In the genomic region with DNA sequence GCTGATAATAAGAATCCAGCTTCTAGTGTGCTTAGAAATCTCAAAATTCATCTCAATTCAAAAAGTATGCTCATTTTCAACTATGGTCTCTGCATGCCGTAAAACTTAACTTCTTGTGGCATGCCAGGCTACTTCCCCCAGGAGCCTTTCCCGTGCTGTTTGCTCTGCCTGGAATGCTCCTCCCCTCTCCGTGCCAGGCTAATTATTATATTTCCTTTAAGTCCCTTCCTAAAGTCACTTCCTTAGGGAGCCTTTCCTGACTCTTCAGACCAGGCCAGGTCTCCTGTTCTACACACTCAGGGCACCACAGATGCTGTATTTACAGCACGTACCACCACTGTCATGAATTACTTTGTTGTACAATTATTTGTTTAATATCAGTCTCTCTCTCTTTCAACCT, we compare ENCODE assay signal across 2 cellular contexts.
TF ChIP-seq lines count a peak whose summit lies in the region.

No MANE protein-coding gene starts in this region.

TF ChIP-seq in SK-N-SH treated with all-trans-retinoic acid at 6 μM for 48 hours, 23 proteins besides CTCF, POLR2A, EP300 and RAD21 (continued from another document):
- no peak for TF ChIP-seq ARNTL (CRISPR knock-in tag; IDR thresholded peaks at IDR 0.05; ENCODE audit: borderline replicate concordance, low read depth)
- TF ChIP-seq, protein P1, sequence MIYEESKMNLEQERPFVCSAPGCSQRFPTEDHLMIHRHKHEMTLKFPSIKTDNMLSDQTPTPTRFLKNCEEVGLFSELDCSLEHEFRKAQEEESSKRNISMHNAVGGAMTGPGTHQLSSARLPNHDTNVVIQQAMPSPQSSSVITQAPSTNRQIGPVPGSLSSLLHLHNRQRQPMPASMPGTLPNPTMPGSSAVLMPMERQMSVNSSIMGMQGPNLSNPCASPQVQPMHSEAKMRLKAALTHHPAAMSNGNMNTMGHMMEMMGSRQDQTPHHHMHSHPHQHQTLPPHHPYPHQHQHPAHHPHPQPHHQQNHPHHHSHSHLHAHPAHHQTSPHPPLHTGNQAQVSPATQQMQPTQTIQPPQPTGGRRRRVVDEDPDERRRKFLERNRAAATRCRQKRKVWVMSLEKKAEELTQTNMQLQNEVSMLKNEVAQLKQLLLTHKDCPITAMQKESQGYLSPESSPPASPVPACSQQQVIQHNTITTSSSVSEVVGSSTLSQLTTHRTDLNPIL (CRISPR knock-in tag; IDR thresholded peaks at IDR 0.05; ENCODE audit: low read depth): no peak
- TF ChIP-seq TOX (CRISPR knock-in tag; IDR thresholded peaks at IDR 0.05; ENCODE audit: borderline replicate concordance): no peak
- TF ChIP-seq, protein P2, sequence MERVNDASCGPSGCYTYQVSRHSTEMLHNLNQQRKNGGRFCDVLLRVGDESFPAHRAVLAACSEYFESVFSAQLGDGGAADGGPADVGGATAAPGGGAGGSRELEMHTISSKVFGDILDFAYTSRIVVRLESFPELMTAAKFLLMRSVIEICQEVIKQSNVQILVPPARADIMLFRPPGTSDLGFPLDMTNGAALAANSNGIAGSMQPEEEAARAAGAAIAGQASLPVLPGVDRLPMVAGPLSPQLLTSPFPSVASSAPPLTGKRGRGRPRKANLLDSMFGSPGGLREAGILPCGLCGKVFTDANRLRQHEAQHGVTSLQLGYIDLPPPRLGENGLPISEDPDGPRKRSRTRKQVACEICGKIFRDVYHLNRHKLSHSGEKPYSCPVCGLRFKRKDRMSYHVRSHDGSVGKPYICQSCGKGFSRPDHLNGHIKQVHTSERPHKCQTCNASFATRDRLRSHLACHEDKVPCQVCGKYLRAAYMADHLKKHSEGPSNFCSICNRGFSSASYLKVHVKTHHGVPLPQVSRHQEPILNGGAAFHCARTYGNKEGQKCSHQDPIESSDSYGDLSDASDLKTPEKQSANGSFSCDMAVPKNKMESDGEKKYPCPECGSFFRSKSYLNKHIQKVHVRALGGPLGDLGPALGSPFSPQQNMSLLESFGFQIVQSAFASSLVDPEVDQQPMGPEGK (CRISPR knock-in tag; IDR thresholded peaks at IDR 0.05; ENCODE audit: borderline replicate concordance): no peak

TF ChIP-seq in SK-N-SH, 30 proteins besides CTCF, POLR2A, EP300 and RAD21:
- TF ChIP-seq NRF1 (IDR thresholded peaks at IDR 0.05; ENCODE audit: low read depth, low read length): no peak
- TF ChIP-seq, protein P3, sequence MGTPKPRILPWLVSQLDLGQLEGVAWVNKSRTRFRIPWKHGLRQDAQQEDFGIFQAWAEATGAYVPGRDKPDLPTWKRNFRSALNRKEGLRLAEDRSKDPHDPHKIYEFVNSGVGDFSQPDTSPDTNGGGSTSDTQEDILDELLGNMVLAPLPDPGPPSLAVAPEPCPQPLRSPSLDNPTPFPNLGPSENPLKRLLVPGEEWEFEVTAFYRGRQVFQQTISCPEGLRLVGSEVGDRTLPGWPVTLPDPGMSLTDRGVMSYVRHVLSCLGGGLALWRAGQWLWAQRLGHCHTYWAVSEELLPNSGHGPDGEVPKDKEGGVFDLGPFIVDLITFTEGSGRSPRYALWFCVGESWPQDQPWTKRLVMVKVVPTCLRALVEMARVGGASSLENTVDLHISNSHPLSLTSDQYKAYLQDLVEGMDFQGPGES (IDR thresholded peaks at IDR 0.05; ENCODE audit: low read depth, low read length): no peak
- TF ChIP-seq FOXM1 (IDR thresholded peaks at IDR 0.05; ENCODE audit: low read depth): no peak
- TF ChIP-seq, protein P4, sequence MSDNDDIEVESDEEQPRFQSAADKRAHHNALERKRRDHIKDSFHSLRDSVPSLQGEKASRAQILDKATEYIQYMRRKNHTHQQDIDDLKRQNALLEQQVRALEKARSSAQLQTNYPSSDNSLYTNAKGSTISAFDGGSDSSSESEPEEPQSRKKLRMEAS (IDR thresholded peaks at IDR 0.05; ENCODE audit: low read depth): no peak
- no peak for TF ChIP-seq TAF1 (IDR thresholded peaks at IDR 0.05; ENCODE audit: borderline replicate concordance, low read depth, low read length)
- no peak for TF ChIP-seq MEF2A (IDR thresholded peaks at IDR 0.05; ENCODE audit: borderline replicate concordance, low read depth)
- TF ChIP-seq EZH2phosphoT487 (IDR thresholded peaks at IDR 0.05; ENCODE audit: borderline replicate concordance, low read depth): no peak
- no peak for TF ChIP-seq MXI1 (IDR thresholded peaks at IDR 0.05; ENCODE audit: low read depth, low read length)
- TF ChIP-seq, protein P5, sequence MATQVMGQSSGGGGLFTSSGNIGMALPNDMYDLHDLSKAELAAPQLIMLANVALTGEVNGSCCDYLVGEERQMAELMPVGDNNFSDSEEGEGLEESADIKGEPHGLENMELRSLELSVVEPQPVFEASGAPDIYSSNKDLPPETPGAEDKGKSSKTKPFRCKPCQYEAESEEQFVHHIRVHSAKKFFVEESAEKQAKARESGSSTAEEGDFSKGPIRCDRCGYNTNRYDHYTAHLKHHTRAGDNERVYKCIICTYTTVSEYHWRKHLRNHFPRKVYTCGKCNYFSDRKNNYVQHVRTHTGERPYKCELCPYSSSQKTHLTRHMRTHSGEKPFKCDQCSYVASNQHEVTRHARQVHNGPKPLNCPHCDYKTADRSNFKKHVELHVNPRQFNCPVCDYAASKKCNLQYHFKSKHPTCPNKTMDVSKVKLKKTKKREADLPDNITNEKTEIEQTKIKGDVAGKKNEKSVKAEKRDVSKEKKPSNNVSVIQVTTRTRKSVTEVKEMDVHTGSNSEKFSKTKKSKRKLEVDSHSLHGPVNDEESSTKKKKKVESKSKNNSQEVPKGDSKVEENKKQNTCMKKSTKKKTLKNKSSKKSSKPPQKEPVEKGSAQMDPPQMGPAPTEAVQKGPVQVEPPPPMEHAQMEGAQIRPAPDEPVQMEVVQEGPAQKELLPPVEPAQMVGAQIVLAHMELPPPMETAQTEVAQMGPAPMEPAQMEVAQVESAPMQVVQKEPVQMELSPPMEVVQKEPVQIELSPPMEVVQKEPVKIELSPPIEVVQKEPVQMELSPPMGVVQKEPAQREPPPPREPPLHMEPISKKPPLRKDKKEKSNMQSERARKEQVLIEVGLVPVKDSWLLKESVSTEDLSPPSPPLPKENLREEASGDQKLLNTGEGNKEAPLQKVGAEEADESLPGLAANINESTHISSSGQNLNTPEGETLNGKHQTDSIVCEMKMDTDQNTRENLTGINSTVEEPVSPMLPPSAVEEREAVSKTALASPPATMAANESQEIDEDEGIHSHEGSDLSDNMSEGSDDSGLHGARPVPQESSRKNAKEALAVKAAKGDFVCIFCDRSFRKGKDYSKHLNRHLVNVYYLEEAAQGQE (IDR thresholded peaks at IDR 0.05; ENCODE audit: low read depth, low read length): no peak
- no peak for TF ChIP-seq RCOR1 (IDR thresholded peaks at IDR 0.05; ENCODE audit: low read length)
- TF ChIP-seq FOXJ3 (CRISPR knock-in tag; IDR thresholded peaks at IDR 0.05): no peak
- no peak for TF ChIP-seq POLR2AphosphoS5 (IDR thresholded peaks at IDR 0.05; ENCODE audit: low read depth, low read length)
- TF ChIP-seq FOSL2 (IDR thresholded peaks at IDR 0.05; ENCODE audit: borderline replicate concordance, low read depth): no peak
- no peak for TF ChIP-seq SIN3A (IDR thresholded peaks at IDR 0.05; ENCODE audit: borderline replicate concordance, low read depth, low read length)
- no peak for TF ChIP-seq TEAD4 (IDR thresholded peaks at IDR 0.05; ENCODE audit: borderline replicate concordance, insufficient read depth)
- TF ChIP-seq, protein P6, sequence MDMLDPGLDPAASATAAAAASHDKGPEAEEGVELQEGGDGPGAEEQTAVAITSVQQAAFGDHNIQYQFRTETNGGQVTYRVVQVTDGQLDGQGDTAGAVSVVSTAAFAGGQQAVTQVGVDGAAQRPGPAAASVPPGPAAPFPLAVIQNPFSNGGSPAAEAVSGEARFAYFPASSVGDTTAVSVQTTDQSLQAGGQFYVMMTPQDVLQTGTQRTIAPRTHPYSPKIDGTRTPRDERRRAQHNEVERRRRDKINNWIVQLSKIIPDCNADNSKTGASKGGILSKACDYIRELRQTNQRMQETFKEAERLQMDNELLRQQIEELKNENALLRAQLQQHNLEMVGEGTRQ (IDR thresholded peaks at IDR 0.05; ENCODE audit: borderline replicate concordance, low read depth, low read length): no peak
- TF ChIP-seq, protein P7, sequence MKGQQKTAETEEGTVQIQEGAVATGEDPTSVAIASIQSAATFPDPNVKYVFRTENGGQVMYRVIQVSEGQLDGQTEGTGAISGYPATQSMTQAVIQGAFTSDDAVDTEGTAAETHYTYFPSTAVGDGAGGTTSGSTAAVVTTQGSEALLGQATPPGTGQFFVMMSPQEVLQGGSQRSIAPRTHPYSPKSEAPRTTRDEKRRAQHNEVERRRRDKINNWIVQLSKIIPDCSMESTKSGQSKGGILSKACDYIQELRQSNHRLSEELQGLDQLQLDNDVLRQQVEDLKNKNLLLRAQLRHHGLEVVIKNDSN (IDR thresholded peaks at IDR 0.05; ENCODE audit: borderline replicate concordance, low read depth): no peak
- TF ChIP-seq, protein P8, sequence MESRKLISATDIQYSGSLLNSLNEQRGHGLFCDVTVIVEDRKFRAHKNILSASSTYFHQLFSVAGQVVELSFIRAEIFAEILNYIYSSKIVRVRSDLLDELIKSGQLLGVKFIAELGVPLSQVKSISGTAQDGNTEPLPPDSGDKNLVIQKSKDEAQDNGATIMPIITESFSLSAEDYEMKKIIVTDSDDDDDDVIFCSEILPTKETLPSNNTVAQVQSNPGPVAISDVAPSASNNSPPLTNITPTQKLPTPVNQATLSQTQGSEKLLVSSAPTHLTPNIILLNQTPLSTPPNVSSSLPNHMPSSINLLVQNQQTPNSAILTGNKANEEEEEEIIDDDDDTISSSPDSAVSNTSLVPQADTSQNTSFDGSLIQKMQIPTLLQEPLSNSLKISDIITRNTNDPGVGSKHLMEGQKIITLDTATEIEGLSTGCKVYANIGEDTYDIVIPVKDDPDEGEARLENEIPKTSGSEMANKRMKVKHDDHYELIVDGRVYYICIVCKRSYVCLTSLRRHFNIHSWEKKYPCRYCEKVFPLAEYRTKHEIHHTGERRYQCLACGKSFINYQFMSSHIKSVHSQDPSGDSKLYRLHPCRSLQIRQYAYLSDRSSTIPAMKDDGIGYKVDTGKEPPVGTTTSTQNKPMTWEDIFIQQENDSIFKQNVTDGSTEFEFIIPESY (IDR thresholded peaks at IDR 0.05; ENCODE audit: borderline replicate concordance, low read depth): no peak
- no peak for TF ChIP-seq CHD2 (IDR thresholded peaks at IDR 0.05; ENCODE audit: low read length, partially characterized antibody)
